In genomic region chrX:110852180-110852579, GRCh38 we compare ENCODE assay signal across 8 cellular contexts. TPM values are rescaled to one million over a fixed set of nuclear protein-coding genes. Genes with fewer than 3 reads are reported as not detected.
DNase-seq lines count a peak whose midpoint lies in the region; ATAC-seq and TF ChIP-seq lines count a peak whose summit lies in the region.

No MANE protein-coding gene starts in this region.

- H3K27ac Mint-ChIP-seq in CD8-positive, alpha-beta T cell = no peak overlapping the region

- H3K9me3 ChIP-seq in gastrocnemius medialis = no peaks in the 10 kb centered on the region
- no peaks in the 10 kb centered on the region for H3K9me3 ChIP-seq in CD8-positive, alpha-beta T cell (ENCODE audit: low read length)

- H3K27me3 ChIP-seq in gastrocnemius medialis = peaks cover 0 to 3% (median 0%) of the 10 kb centered on the region in 3 donors
- H3K27me3 ChIP-seq in CD8-positive, alpha-beta T cell (ENCODE audit: insufficient read depth, low read length) = no peaks in the 10 kb centered on the region

- no peaks in the 10 kb centered on the region for H3K36me3 ChIP-seq in gastrocnemius medialis
- no peaks in the 10 kb centered on the region for H3K36me3 ChIP-seq in CD8-positive, alpha-beta T cell (ENCODE audit: insufficient read depth, low read length)

- TF ChIP-seq POLR2A in gastrocnemius medialis (IDR thresholded peaks at IDR 0.05) = no peak

- peaks cover 3% of the 10 kb centered on the region for H3K27me3 Mint-ChIP-seq in CD8-positive, alpha-beta T cell (ENCODE audit: low read depth)

- no peaks in the 10 kb centered on the region for H3K4me1 ChIP-seq in gastrocnemius medialis
- no peaks in the 10 kb centered on the region for H3K4me1 ChIP-seq in CD8-positive, alpha-beta T cell (ENCODE audit: insufficient read depth, low read length)

- no peak overlapping the region for H3K4me3 Mint-ChIP-seq in CD8-positive, alpha-beta T cell

- CTCF ChIA-PET in CD8-positive, alpha-beta T cell (lab: Charles Lee) = no interaction called here

- peak; percentile 63 for TF ChIP-seq CTCF in AG09309 (IDR thresholded peaks at IDR 0.05; ENCODE audit: control insufficient read depth, insufficient read depth, low read depth, low read length, missing control alignments)
- TF ChIP-seq CTCF in fibroblast of pulmonary artery (IDR thresholded peaks at IDR 0.05; ENCODE audit: low read length, missing control alignments) = peak; percentile 53
- no peak for TF ChIP-seq CTCF in gastrocnemius medialis (IDR thresholded peaks at IDR 0.05 in 4 of 5, conservative IDR thresholded peaks at IDR 0.05 in 1 of 5)
- TF ChIP-seq CTCF in CD8-positive, alpha-beta T cell (IDR thresholded peaks at IDR 0.05) = no peak

- no peaks in the 10 kb centered on the region for H3K9me3 Mint-ChIP-seq in CD8-positive, alpha-beta T cell

- ATAC-seq in GM18511 (IDR thresholded peaks at IDR 0.05; ENCODE audit: unreplicated experiment) = peak; percentile 32
- ATAC-seq in gastrocnemius medialis = no peak
- ATAC-seq in CD8-positive, alpha-beta T cell = no peak

- in situ Hi-C loops in gastrocnemius medialis (cut with MboI; ENCODE audit: low sequenced_read_pairs in 4 of 4) = loop anchor here in 3 of 4 donors (5.0 to 10.0 kb wide), 3 partner anchors 397 to 407 kb away; no protein-coding TSS in a partner anchor

- POLR2A ChIA-PET in CD8-positive, alpha-beta T cell (lab: Charles Lee) = no interaction called here

- DNase-seq in AG09309 (ENCODE audit: low read depth) (no peak), NCI-H748 treated with DMSO at 0.1 percent for 48 hours (lab: John Stamatoyannopoulos, UW) (peak; percentile 3), fibroblast of pulmonary artery (ENCODE audit: low read depth) (peak; percentile 22), mucosa of gallbladder (ENCODE audit: low spot score) (no peak), putamen (ENCODE audit: low spot score) (no peak), gastrocnemius medialis (no peak)
- no peak for DNase-seq in CD8-positive, alpha-beta T cell

- H3K27ac ChIP-seq in gastrocnemius medialis = no peak overlapping the region
- no peak overlapping the region for H3K27ac ChIP-seq in CD8-positive, alpha-beta T cell (ENCODE audit: low read depth, low read length)

- intact Hi-C loops in gastrocnemius medialis (cut with DNase I; ENCODE audit: low total_unique reads) = no loop called here
- intact Hi-C loops in CD8-positive, alpha-beta T cell (cut with DNase I, micrococcal nuclease) = no loop called here

- no peak overlapping the region for H3K4me3 ChIP-seq in AG09309 (ENCODE audit: control insufficient read depth, low read depth, low read length)
- no peak overlapping the region for H3K4me3 ChIP-seq in fibroblast of pulmonary artery (replicated peaks; ENCODE audit: low read depth, low read length)
- no peak overlapping the region for H3K4me3 ChIP-seq in gastrocnemius medialis
- no peak overlapping the region for H3K4me3 ChIP-seq in CD8-positive, alpha-beta T cell (ENCODE audit: low read depth, low read length)

- H3K36me3 Mint-ChIP-seq in CD8-positive, alpha-beta T cell = no peaks in the 10 kb centered on the region

- H3K4me1 Mint-ChIP-seq in CD8-positive, alpha-beta T cell (ENCODE audit: low read depth) = no peaks in the 10 kb centered on the region

RNA-seq across cellular contexts. Expression of gene CHRDL1, which starts 56.6 kb away (rescaled TPM):
- total RNA-seq in mucosa of gallbladder (8.1 TPM), gastrocnemius medialis (1 to 10 TPM; 2.7 to 5.5 (median 3.0) TPM)
- not detected for total RNA-seq in CD8-positive, alpha-beta T cell

Comparison
In these comparisons a context has a peak if more than half of its experiments do, and no peak if none do; other contexts are left out.
1. DNase-seq: peak in NCI-H748 treated with DMSO at 0.1 percent for 48 hours (single experiment) and fibroblast of pulmonary artery (single experiment); none in AG09309 (single experiment), mucosa of gallbladder (single experiment), putamen (single experiment), gastrocnemius medialis (0 of 2) and CD8-positive, alpha-beta T cell (0 of 7).
2. CTCF ChIP-seq: peak in AG09309 (single experiment) and fibroblast of pulmonary artery (single experiment); none in gastrocnemius medialis (0 of 5) and CD8-positive, alpha-beta T cell (single experiment).